ENCODE assay signal across 26 cellular contexts in genomic region chr6:799769-800168, GRCh38.
"Had no signal": no experiment of that assay in that cellular context is flagged by ENCODE, and none has a peak within 500 bp of the region (broad histone marks: within the 10 kb centered on the region; RNA-seq: fewer than 3 reads in every experiment).

No MANE protein-coding gene starts in this region.

- H3K27ac ChIP-seq: stomach, suprapubic skin, testis, thoracic aorta, thyroid gland, tibial artery, tibial nerve, transverse colon, upper lobe of left lung, upper lobe of right lung, uterus, vagina had no signal

- ATAC-seq: stimulated activated effector memory CD8-positive, alpha-beta T cell treated with anti-CD3 and anti-CD28 coated beads, Interleukin-12 subunit alpha, Interleukin-12 subunit beta, amount 100 ng/mL, for 72 hours; stimulated activated memory B cell treated with anti-CD40 and anti-IgM and Interleukin-4, amounts not matched to agents 10 μg/mL and 1 μg/mL and 100 μg/mL, for 72 hours; stimulated activated naive B cell treated with anti-CD40 and anti-IgM and Interleukin-4, amounts not matched to agents 10 μg/mL and 1 μg/mL and 100 μg/mL, for 72 hours; stimulated activated naive CD8-positive, alpha-beta T cell treated with anti-CD3 and anti-CD28 coated beads, Interleukin-15, amount 100 ng/mL, for 72 hours; stimulated activated naive CD8-positive, alpha-beta T cell treated with anti-CD3 and anti-CD28 coated beads, Interleukin-15, Interleukin-2, amounts not matched to agents 100 U/mL and 50 U/mL, for 24 hours; upper lobe of right lung had no signal

- FAIRE-seq: urothelium cell line had no signal

- H3K4me3 ChIP-seq: stomach, suprapubic skin, testis, thoracic aorta, thyroid gland, tibial artery, tibial nerve, transverse colon, upper lobe of left lung, upper lobe of right lung, uterus, vagina had no signal

- DNase-seq: stimulated activated CD4-positive, alpha-beta T cell treated with anti-CD3 and anti-CD28 coated beads, Interleukin-2, amount 100 ng/mL, for 48 hours; stimulated activated CD4-positive, alpha-beta T cell treated with anti-CD3 and anti-CD28 coated beads, Interleukin-4, amount 100 ng/mL, for 1 hour; stimulated activated CD4-positive, alpha-beta T cell treated with anti-CD3 and anti-CD28 coated beads, Interleukin-4, amount 100 ng/mL, for 24 hours; stimulated activated CD4-positive, alpha-beta T cell treated with anti-CD3 and anti-CD28 coated beads, Interleukin-4, amount 100 ng/mL, for 4 hours; stimulated activated CD8-positive, alpha-beta memory T cell treated with anti-CD3 and anti-CD28 coated beads, Interleukin-4, amount 100 ng/mL, for 48 hours; stimulated activated naive B cell treated with anti-CD40 and anti-IgM and Interleukin-4, amounts not matched to agents 10 μg/mL and 1 μg/mL and 100 μg/mL, for 72 hours; stimulated activated naive CD4-positive, alpha-beta T cell; stimulated activated naive CD4-positive, alpha-beta T cell treated with Interleukin-2 at 50 U/mL for 16 hours; stimulated activated naive CD8-positive, alpha-beta T cell treated with anti-CD3 and anti-CD28 coated beads, Interleukin-15, amount 100 ng/mL, for 72 hours; stimulated activated naive CD8-positive, alpha-beta T cell treated with anti-CD3 and anti-CD28 coated beads, Interleukin-15, Interleukin-2, amounts not matched to agents 100 U/mL and 50 U/mL, for 24 hours; stomach; substantia nigra; testis; thyroid gland; tibial artery; transverse colon; upper lobe of left lung; upper lobe of right lung; uterus had no signal

- H3K4me1 ChIP-seq: suprapubic skin, testis, thyroid gland, tibial artery, tibial nerve, transverse colon, upper lobe of right lung, uterus, vagina had no signal

- H3K9me3 ChIP-seq: stomach, suprapubic skin, testis, thoracic aorta, thyroid gland, tibial artery, tibial nerve, transverse colon, upper lobe of left lung, upper lobe of right lung, uterus, vagina had no signal
